ENCODE assay signal across 1 cellular context in the genomic region with DNA sequence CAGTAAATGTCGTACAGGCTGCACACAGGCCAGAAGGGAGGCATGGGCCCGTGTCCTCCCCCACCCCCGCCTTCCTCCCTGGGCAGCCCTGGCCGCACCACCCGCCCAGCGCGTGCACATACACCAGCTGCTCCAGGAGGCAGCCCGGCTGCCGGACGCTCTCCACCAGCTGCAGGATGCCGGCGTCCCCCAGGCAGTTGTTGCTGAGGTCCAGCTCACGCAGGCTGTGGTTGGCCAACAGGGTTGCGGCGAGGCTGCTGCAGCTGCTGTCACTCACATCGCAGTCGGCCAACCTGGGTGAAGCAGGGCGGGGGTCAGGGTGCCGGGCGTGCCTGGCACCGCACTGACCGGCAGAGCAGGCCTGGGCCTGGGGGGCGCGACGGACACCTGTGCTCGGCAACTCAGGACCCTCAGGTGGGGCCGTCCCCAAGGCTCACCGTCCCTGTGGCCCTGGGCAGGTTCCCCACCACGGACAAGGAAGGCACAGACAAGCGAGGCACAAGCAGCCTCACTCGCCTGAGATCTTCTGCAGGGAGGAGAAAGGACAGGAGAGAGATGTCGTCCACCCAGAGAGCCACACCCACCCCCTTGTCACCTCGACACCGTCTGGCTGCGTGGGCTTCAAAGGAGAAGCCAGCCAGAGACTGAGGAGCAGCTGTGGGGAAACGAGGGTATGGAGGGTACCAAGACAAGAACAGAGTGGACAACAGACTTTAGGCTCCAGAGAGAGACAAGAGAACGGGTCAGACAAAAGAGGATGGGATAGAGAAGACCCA.
TF ChIP-seq lines count a peak whose summit lies in the region.

No MANE protein-coding gene starts in this region.

TF ChIP-seq in HepG2, 621 proteins besides CTCF, POLR2A, EP300 and RAD21:
- TF ChIP-seq TARDBP (CRISPR knock-in tag; IDR thresholded peaks at IDR 0.05) = peak; percentile 47
- peak; percentile 86 for TF ChIP-seq AGO2 (optimal IDR thresholded peaks at IDR 0.05; ENCODE audit: low read depth, low read length)
- peak; percentile 42; the same call in 1 of the 2 replicates for TF ChIP-seq RBFOX2 (IDR thresholded peaks at IDR 0.05; ENCODE audit: low read depth, low read length)
- TF ChIP-seq ZNF251 (CRISPR knock-in tag; IDR thresholded peaks at IDR 0.05) = no peak
- 0 out of 2 replicates have a peak, but pooled peaks have one; percentile 25 for TF ChIP-seq ZC3H13 (CRISPR knock-in tag; IDR thresholded peaks at IDR 0.05)
- no peak for TF ChIP-seq ZSCAN21 (CRISPR knock-in tag; IDR thresholded peaks at IDR 0.05; ENCODE audit: borderline replicate concordance)
- TF ChIP-seq REPIN1 (CRISPR knock-in tag; IDR thresholded peaks at IDR 0.05; ENCODE audit: borderline replicate concordance, low read depth) = no peak
- TF ChIP-seq, protein P1, sequence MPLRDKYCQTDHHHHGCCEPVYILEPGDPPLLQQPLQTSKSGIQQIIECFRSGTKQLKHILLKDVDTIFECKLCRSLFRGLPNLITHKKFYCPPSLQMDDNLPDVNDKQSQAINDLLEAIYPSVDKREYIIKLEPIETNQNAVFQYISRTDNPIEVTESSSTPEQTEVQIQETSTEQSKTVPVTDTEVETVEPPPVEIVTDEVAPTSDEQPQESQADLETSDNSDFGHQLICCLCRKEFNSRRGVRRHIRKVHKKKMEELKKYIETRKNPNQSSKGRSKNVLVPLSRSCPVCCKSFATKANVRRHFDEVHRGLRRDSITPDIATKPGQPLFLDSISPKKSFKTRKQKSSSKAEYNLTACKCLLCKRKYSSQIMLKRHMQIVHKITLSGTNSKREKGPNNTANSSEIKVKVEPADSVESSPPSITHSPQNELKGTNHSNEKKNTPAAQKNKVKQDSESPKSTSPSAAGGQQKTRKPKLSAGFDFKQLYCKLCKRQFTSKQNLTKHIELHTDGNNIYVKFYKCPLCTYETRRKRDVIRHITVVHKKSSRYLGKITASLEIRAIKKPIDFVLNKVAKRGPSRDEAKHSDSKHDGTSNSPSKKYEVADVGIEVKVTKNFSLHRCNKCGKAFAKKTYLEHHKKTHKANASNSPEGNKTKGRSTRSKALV (CRISPR knock-in tag; IDR thresholded peaks at IDR 0.05) = no peak
- no peak for TF ChIP-seq FOXJ3 (CRISPR knock-in tag; IDR thresholded peaks at IDR 0.05; ENCODE audit: borderline replicate concordance)
- no peak for TF ChIP-seq TMF1 (CRISPR knock-in tag; IDR thresholded peaks at IDR 0.05; ENCODE audit: low read depth)
- TF ChIP-seq, protein P2, sequence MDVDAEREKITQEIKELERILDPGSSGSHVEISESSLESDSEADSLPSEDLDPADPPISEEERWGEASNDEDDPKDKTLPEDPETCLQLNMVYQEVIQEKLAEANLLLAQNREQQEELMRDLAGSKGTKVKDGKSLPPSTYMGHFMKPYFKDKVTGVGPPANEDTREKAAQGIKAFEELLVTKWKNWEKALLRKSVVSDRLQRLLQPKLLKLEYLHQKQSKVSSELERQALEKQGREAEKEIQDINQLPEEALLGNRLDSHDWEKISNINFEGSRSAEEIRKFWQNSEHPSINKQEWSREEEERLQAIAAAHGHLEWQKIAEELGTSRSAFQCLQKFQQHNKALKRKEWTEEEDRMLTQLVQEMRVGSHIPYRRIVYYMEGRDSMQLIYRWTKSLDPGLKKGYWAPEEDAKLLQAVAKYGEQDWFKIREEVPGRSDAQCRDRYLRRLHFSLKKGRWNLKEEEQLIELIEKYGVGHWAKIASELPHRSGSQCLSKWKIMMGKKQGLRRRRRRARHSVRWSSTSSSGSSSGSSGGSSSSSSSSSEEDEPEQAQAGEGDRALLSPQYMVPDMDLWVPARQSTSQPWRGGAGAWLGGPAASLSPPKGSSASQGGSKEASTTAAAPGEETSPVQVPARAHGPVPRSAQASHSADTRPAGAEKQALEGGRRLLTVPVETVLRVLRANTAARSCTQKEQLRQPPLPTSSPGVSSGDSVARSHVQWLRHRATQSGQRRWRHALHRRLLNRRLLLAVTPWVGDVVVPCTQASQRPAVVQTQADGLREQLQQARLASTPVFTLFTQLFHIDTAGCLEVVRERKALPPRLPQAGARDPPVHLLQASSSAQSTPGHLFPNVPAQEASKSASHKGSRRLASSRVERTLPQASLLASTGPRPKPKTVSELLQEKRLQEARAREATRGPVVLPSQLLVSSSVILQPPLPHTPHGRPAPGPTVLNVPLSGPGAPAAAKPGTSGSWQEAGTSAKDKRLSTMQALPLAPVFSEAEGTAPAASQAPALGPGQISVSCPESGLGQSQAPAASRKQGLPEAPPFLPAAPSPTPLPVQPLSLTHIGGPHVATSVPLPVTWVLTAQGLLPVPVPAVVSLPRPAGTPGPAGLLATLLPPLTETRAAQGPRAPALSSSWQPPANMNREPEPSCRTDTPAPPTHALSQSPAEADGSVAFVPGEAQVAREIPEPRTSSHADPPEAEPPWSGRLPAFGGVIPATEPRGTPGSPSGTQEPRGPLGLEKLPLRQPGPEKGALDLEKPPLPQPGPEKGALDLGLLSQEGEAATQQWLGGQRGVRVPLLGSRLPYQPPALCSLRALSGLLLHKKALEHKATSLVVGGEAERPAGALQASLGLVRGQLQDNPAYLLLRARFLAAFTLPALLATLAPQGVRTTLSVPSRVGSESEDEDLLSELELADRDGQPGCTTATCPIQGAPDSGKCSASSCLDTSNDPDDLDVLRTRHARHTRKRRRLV (CRISPR knock-in tag; IDR thresholded peaks at IDR 0.05) = no peak
